ENCODE assay signal across 8 cellular contexts in the genomic region with DNA sequence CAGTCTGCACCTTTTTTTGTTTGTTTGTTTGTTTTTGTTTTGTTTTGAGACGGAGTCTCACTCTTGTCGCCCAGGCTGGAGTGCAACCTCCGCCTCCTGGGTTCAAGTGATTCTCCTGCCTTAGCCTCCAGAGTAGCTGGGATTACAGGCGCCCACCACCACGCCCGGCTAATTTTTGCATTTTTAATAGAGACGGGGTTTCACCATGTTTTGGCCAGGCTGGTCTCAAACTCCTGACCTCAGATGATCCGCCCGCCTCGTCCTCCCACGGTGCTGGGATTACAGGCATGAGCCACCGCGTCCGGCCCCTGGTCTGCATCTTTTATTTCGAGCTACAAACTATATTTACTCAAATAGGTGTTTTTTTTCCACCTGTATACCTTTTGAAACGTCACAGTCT. TPM values are rescaled to one million over a fixed set of nuclear protein-coding genes. Genes with fewer than 3 reads are reported as not detected.
DNase-seq lines count a peak whose midpoint lies in the region; ATAC-seq and TF ChIP-seq lines count a peak whose summit lies in the region.
"Not testable (repeated sequence)": the region's sequence is repeated elsewhere in the genome, so short reads cannot be mapped to it uniquely, and the experiment has no call there.

No MANE protein-coding gene starts in this region.

- not testable (repeated sequence) for TF ChIP-seq EP300 in sigmoid colon (IDR thresholded peaks at IDR 0.05)

- H2AFZ ChIP-seq in DND-41 (ENCODE audit: low read depth, low read length), result peak overlapping the region; percentile 89
- peak overlapping the region; percentile 93 for H2AFZ ChIP-seq in Loucy (ENCODE audit: low read length)

- not testable (repeated sequence) for H3K79me1 ChIP-seq in mesendoderm (ENCODE audit: low read length)

- H2BK5ac ChIP-seq in mesendoderm (ENCODE audit: low read length), result not testable (repeated sequence)

- not testable (repeated sequence) for H3F3A ChIP-seq in Loucy (ENCODE audit: low read depth)

- not testable (repeated sequence) for H3K27me3 ChIP-seq in DND-41 (ENCODE audit: insufficient read depth, low read length, poor library complexity); Loucy (ENCODE audit: insufficient read depth, low read length, poor library complexity, severe bottlenecking); mesendoderm (ENCODE audit: insufficient read depth, low read length, poor library complexity); sigmoid colon; uterus

- H3K4me2 ChIP-seq in DND-41 (ENCODE audit: insufficient read depth, low read length) (peak overlapping the region; percentile 66), Loucy (ENCODE audit: low read depth, low read length, poor library complexity, severe bottlenecking) (peak overlapping the region; percentile 90), mesendoderm (ENCODE audit: low read length) (peak overlapping the region; percentile 82)

- peak overlapping the region; percentile 95 to 98 (median 95) for H3K4me3 Mint-ChIP-seq in brain

- peaks cover 29% of the 10 kb centered on the region for H3K36me3 Mint-ChIP-seq in brain

- DNase-seq in DND-41; fibroblast of villous mesenchyme (ENCODE audit: low read depth); mesendoderm; sigmoid colon; uterus: not testable (repeated sequence)
- DNase-seq in activated CD4-positive, CD25-positive, alpha-beta regulatory T cell treated with anti-CD3 and anti-CD28 coated beads, Interleukin-2, amount 50 U/mL, for 72 hours, result peak; percentile 32

- peaks cover 43% of the 10 kb centered on the region for H3K4me1 ChIP-seq in DND-41 (ENCODE audit: insufficient read depth, low read length)
- H3K4me1 ChIP-seq in Loucy (ENCODE audit: insufficient read depth, low read length, poor library complexity, severe bottlenecking), result peaks cover 45% of the 10 kb centered on the region
- not testable (repeated sequence) for H3K4me1 ChIP-seq in mesendoderm (ENCODE audit: control insufficient read depth, low read depth, low read length); uterus
- peaks cover 0 to 35% (median 22%) of the 10 kb centered on the region in 4 donors for H3K4me1 ChIP-seq in sigmoid colon

- not testable (repeated sequence) for H3K18ac ChIP-seq in mesendoderm (ENCODE audit: low read length)

- H3K27ac ChIP-seq in DND-41 (ENCODE audit: low read length) (peak overlapping the region; percentile 96), sigmoid colon (peak overlapping the region; percentile 93 to 96 (median 94)), uterus (peak overlapping the region in 1 of 2 donors; percentile 98)
- H3K27ac ChIP-seq in mesendoderm (ENCODE audit: low read depth, low read length), result not testable (repeated sequence)

- intact Hi-C loops in sigmoid colon (cut with DNase I), result loop anchor here (2.0 kb wide), 1 partner anchor 276 kb away; the partner anchor contains the start of gene SLC30A5
- intact Hi-C loops in uterus (cut with DNase I; ENCODE audit: low total_unique reads), result not testable (repeated sequence)

- H4K20me1 ChIP-seq in DND-41 (ENCODE audit: insufficient read depth, low read length) (peaks cover 20% of the 10 kb centered on the region; the same call in 1 of the 2 replicates), Loucy (ENCODE audit: insufficient read depth, low read length, poor library complexity, severe bottlenecking) (peaks cover 51% of the 10 kb centered on the region)

- peak overlapping the region; percentile 98 to 100 (median 99) for H3K27ac Mint-ChIP-seq in brain

- not testable (repeated sequence) for H3K9me3 ChIP-seq in DND-41 (ENCODE audit: insufficient read depth, low read length, severe bottlenecking); Loucy (ENCODE audit: insufficient read depth, low read depth, low read length); sigmoid colon; uterus

- H4K8ac ChIP-seq in mesendoderm (ENCODE audit: low read depth, low read length), result not testable (repeated sequence)

- H3K79me2 ChIP-seq in DND-41 (ENCODE audit: insufficient read depth, low read length) (peaks cover 77% of the 10 kb centered on the region), Loucy (ENCODE audit: insufficient read depth, low read length) (peaks cover 67% of the 10 kb centered on the region), mesendoderm (ENCODE audit: control insufficient read depth, insufficient read depth, low read length) (peaks cover 34% of the 10 kb centered on the region)

- H3K56ac ChIP-seq in mesendoderm (ENCODE audit: low read length), result peak overlapping the region; percentile 74

- H2BK15ac ChIP-seq in mesendoderm (replicated peaks; ENCODE audit: low read depth), result not testable (repeated sequence)

- H2AK5ac ChIP-seq in mesendoderm (ENCODE audit: low read length), result not testable (repeated sequence)

- H3K4me1 Mint-ChIP-seq in brain, result peaks cover 61% of the 10 kb centered on the region

- not testable (repeated sequence) for TF ChIP-seq CTCF in DND-41 (IDR thresholded peaks at IDR 0.05; ENCODE audit: borderline replicate concordance, extremely low read depth, low read length, poor library complexity, severe bottlenecking); Loucy (conservative IDR thresholded peaks at IDR 0.05; ENCODE audit: low read length); brain (conservative IDR thresholded peaks at IDR 0.05); fibroblast of villous mesenchyme (IDR thresholded peaks at IDR 0.05; ENCODE audit: insufficient read depth, low read depth, low read length); sigmoid colon (IDR thresholded peaks at IDR 0.05); uterus (IDR thresholded peaks at IDR 0.05)

- no CpG with 5 or more reads among the region's 16 CpGs for WGBS in mesendoderm (ENCODE audit: extremely low coverage, insufficient coverage, low lambda C conversion rate)
- WGBS in sigmoid colon, 2 donors, result 1 to 2% methylated on average over 16 of the region's 16 CpGs

- H3K4ac ChIP-seq in mesendoderm (ENCODE audit: low read depth, low read length), result not testable (repeated sequence)

- H3K9me3 Mint-ChIP-seq in brain, result not testable (repeated sequence)

- not testable (repeated sequence) for H2BK120ac ChIP-seq in mesendoderm (ENCODE audit: low read depth, low read length)

- H3K23ac ChIP-seq in mesendoderm (ENCODE audit: low read length), result not testable (repeated sequence)

- TF ChIP-seq POLR2A in sigmoid colon (IDR thresholded peaks at IDR 0.05); uterus (IDR thresholded peaks at IDR 0.05): not testable (repeated sequence)

- H3K9me2 ChIP-seq in Loucy (replicated peaks; ENCODE audit: low read depth, low read length), result not testable (repeated sequence)

- H3K9ac ChIP-seq in DND-41 (ENCODE audit: low read depth, low read length) (peak overlapping the region; percentile 84), Loucy (ENCODE audit: low read depth, low read length, poor library complexity, severe bottlenecking) (peak overlapping the region; percentile 96), mesendoderm (ENCODE audit: low read length) (peak overlapping the region; percentile 84)

- ATAC-seq in DND-41 (ENCODE audit: insufficient read depth, low read depth), result not testable (repeated sequence)

- H3K4me3 ChIP-seq in DND-41 (ENCODE audit: low read depth in 1 of 2, low read length in 2 of 2) (peak overlapping the region; percentile 86 to 94; a peak in 3 of 4 replicates), Loucy (ENCODE audit: low read length, poor library complexity, severe bottlenecking) (peak overlapping the region; percentile 97), fibroblast of villous mesenchyme (ENCODE audit: low read depth, low read length) (peak overlapping the region; percentile 90), mesendoderm (ENCODE audit: low read length) (peak overlapping the region; percentile 73), sigmoid colon (peak overlapping the region; percentile 67 to 87 (median 78)), uterus (peak overlapping the region; percentile 86 to 88)

- peaks cover 11% of the 10 kb centered on the region for H3K27me3 Mint-ChIP-seq in brain

- H3K36me3 ChIP-seq in DND-41 (ENCODE audit: insufficient read depth, low read length), result peaks cover 33% of the 10 kb centered on the region
- H3K36me3 ChIP-seq in Loucy (ENCODE audit: insufficient read depth, low read length), result peaks cover 14% of the 10 kb centered on the region; the same call in 1 of the 2 replicates
- H3K36me3 ChIP-seq in mesendoderm (ENCODE audit: control insufficient read depth, insufficient read depth, low read length); uterus: not testable (repeated sequence)
- peaks cover 0 to 29% (median 6%) of the 10 kb centered on the region in 4 donors for H3K36me3 ChIP-seq in sigmoid colon

- H4K5ac ChIP-seq in mesendoderm (ENCODE audit: low read length), result not testable (repeated sequence)

RNA-seq across cellular contexts. Expression of gene RAD17, which starts 0.7 kb away (rescaled TPM):
- polyA plus RNA-seq in brain (ENCODE audit: insufficient read depth, low read depth, low replicate concordance), result 13.8 TPM
- 21.3 and 27.2 TPM in 2 replicates for total RNA-seq in fibroblast of villous mesenchyme
- 23.9 TPM for polyA plus RNA-seq in mesendoderm (2013, experiment 1 of 2)
- 24.0 TPM for polyA plus RNA-seq in mesendoderm (2013, experiment 2 of 2)
- 10 to 100 TPM; 18.3 to 25.3 (median 19.5) TPM for total RNA-seq in sigmoid colon
- polyA plus RNA-seq in sigmoid colon, result 10 to 100 TPM; 13.1 to 16.9 (median 13.2) TPM
- total RNA-seq in uterus, result 10 to 100 TPM in 2 of 4 donors, 1 to 10 TPM in 2; 6.1 to 35.1 (median 15.1) TPM

RNA-seq across cellular contexts. Expression of gene AK6, which starts 1.0 kb away (rescaled TPM):
- 32.2 TPM for polyA plus RNA-seq in brain (ENCODE audit: insufficient read depth, low read depth, low replicate concordance)
- 23.8 and 32.8 TPM in 2 replicates for total RNA-seq in fibroblast of villous mesenchyme
- 86.3 TPM for polyA plus RNA-seq in mesendoderm (2013, experiment 1 of 2)
- 88.1 TPM for polyA plus RNA-seq in mesendoderm (2013, experiment 2 of 2)
- total RNA-seq in sigmoid colon, result 10 to 100 TPM; 20.7 to 34.1 (median 28.5) TPM
- 10 to 100 TPM; 36.5 to 51.8 (median 40.2) TPM for polyA plus RNA-seq in sigmoid colon
- 10 to 100 TPM; 23.6 to 36.3 (median 28.2) TPM for total RNA-seq in uterus

RNA-seq across cellular contexts. Expression of gene TAF9, which starts 1.0 kb away (rescaled TPM):
- 36.2 TPM for polyA plus RNA-seq in brain (ENCODE audit: insufficient read depth, low read depth, low replicate concordance)
- total RNA-seq in fibroblast of villous mesenchyme, result 66.4 and 94.6 TPM in 2 replicates
- 97.1 TPM for polyA plus RNA-seq in mesendoderm (2013, experiment 1 of 2)
- 96.1 TPM for polyA plus RNA-seq in mesendoderm (2013, experiment 2 of 2)
- 10 to 100 TPM; 33.2 to 52.8 (median 38.6) TPM for total RNA-seq in sigmoid colon
- polyA plus RNA-seq in sigmoid colon, result 10 to 100 TPM; 57.4 to 77.9 (median 60.1) TPM
- total RNA-seq in uterus, result 10 to 100 TPM; 10.9 to 50.5 (median 32.7) TPM

RNA-seq across cellular contexts. Expression of gene CCDC125, which starts 37.7 kb away (rescaled TPM):
- 7.0 TPM for polyA plus RNA-seq in brain (ENCODE audit: insufficient read depth, low read depth, low replicate concordance)
- 6.1 and 7.8 TPM in 2 replicates for total RNA-seq in fibroblast of villous mesenchyme
- 0.95 TPM for polyA plus RNA-seq in mesendoderm (2013, experiment 1 of 2)
- polyA plus RNA-seq in mesendoderm (2013, experiment 2 of 2), result 1.1 TPM
- 1 to 10 TPM; 2.9 to 4.7 (median 3.4) TPM for total RNA-seq in sigmoid colon
- polyA plus RNA-seq in sigmoid colon, result 10 to 100 TPM in 1 of 3 donors, 1 to 10 TPM in 2; 7.7 to 11.6 (median 7.8) TPM
- total RNA-seq in uterus, result 1 to 10 TPM; 1.8 to 9.9 (median 6.6) TPM

RNA-seq across cellular contexts. Expression of gene MARVELD2, which starts 44.6 kb away (rescaled TPM):
- polyA plus RNA-seq in brain (ENCODE audit: insufficient read depth, low read depth, low replicate concordance) (6.6 TPM), sigmoid colon (1 to 10 TPM; 4.2 to 9.7 (median 5.8) TPM)
- total RNA-seq in fibroblast of villous mesenchyme (2.3 and 3.9 TPM in 2 replicates), sigmoid colon (under 1 TPM in 3 of 4 donors, not detected in 1; 0.28 to 0.49 (median 0.36) TPM), uterus (1 to 10 TPM in 1 of 4 donors, under 1 TPM in 2, not detected in 1; 0.26 to 7.4 (median 0.70) TPM)
- polyA plus RNA-seq in mesendoderm (2013, experiment 1 of 2), result 14.7 TPM
- polyA plus RNA-seq in mesendoderm (2013, experiment 2 of 2), result 15.2 TPM
